In the genomic region with DNA sequence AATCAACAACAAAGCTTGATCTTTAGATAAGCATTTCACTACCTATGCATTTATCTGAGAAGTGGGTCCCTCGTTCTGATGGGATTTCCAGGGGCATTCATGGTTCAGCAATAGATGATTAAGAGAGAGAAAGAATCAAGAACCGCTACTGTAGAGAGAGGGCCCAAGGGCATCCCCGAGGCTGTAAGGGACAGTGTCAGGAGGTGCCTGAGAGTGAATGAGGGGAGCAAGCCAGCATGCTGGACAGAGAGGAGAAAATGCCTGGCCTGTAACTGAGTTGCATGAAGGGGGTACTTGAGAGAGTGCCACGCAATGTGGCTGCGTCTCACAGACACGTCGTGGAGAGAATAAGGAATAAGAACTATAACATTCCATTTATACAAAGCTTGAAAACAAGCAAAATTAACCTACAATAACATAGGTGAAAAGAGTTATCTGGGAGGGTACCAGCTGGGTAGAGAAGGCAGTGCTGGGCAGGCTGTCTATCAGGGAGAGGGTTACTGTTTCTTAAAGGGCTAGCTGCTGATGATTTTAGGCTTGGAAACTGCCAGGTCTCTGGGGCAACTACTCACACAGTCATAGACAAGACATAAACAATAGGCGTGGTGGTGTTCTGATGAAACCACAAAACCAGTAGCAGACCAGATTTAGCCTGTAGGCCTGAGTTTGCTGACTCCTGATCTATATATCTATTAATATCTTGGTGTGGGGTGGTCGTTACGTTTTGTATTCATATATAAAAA, we compare ENCODE assay signal across 9 cellular contexts.
DNase-seq lines count a peak whose midpoint lies in the region; ATAC-seq and TF ChIP-seq lines count a peak whose summit lies in the region.
"Had no signal": no experiment of that assay in that cellular context is flagged by ENCODE, and none has a peak within 500 bp of the region (broad histone marks: within the 10 kb centered on the region; RNA-seq: fewer than 3 reads in every experiment).

No MANE protein-coding gene starts in this region.

- peaks cover 65% of the 10 kb centered on the region for H3K4me1 Mint-ChIP-seq in CD4-positive, alpha-beta T cell (ENCODE audit: low read depth)
- peaks cover 22% of the 10 kb centered on the region; the same call in 1 of the 2 replicates for H3K4me1 Mint-ChIP-seq in HFFc6 (ENCODE audit: low read depth)
- H3K4me1 Mint-ChIP-seq in endodermal cell = peaks cover 5% of the 10 kb centered on the region

- POLR2A ChIA-PET in CD4-positive, alpha-beta T cell (lab: Charles Lee) = interaction anchor here (0.9 to 4.9 kb wide), 10 partner anchors 11 to 117 kb away, joined by 3 to 40 read pairs (median 3); no protein-coding TSS in a partner anchor

- peak in 6 of 10 experiments; percentile 5 to 42 (median 12) for DNase-seq in CD4-positive, alpha-beta T cell
- DNase-seq in HFFc6 (no peak), kidney glomerular epithelial cell (lab: John Stamatoyannopoulos, UW) (peak; percentile 24), endodermal cell (no peak)
- DNase-seq in activated effector memory CD4-positive, alpha-beta T cell treated with Interleukin-2 at 50 U/mL for 16 hours = peak; percentile 10

- no peaks in the 10 kb centered on the region for H3K36me3 Mint-ChIP-seq in CD4-positive, alpha-beta T cell (ENCODE audit: low read depth)
- no peaks in the 10 kb centered on the region for H3K36me3 Mint-ChIP-seq in HFFc6 (ENCODE audit: low read depth)
- no peaks in the 10 kb centered on the region for H3K36me3 Mint-ChIP-seq in endodermal cell (ENCODE audit: low read depth)

- no peak overlapping the region for H3K27ac ChIP-seq in CD4-positive, alpha-beta T cell (ENCODE audit: low read depth, low read length)
- H3K27ac ChIP-seq in endodermal cell (ENCODE audit: low read depth, low read length) = no peak overlapping the region

- CTCF ChIA-PET in CD4-positive, alpha-beta T cell (lab: Charles Lee) = no interaction called here

- H3K4me1 ChIP-seq in endodermal cell (ENCODE audit: control insufficient read depth, insufficient read depth, low read length) = no peaks in the 10 kb centered on the region

- intact Hi-C loops in CD4-positive, alpha-beta T cell (cut with DNase I, micrococcal nuclease) = loop anchor here (10.0 kb wide), 2 partner anchors 110 to 120 kb away; no protein-coding TSS in a partner anchor

- H3K9ac ChIP-seq in endodermal cell (ENCODE audit: extremely low read depth, low read length, poor library complexity, severe bottlenecking) = no peak overlapping the region

- no peaks in the 10 kb centered on the region for H3K27me3 ChIP-seq in CD4-positive, alpha-beta T cell (ENCODE audit: control insufficient read depth, insufficient read depth, low read length)
- no peaks in the 10 kb centered on the region for H3K27me3 ChIP-seq in endodermal cell (ENCODE audit: control insufficient read depth, insufficient read depth, low read length, poor library complexity, severe bottlenecking)
- H3K27me3 ChIP-seq: esophagus muscularis mucosa had no signal

- WGBS in endodermal cell (ENCODE audit: insufficient coverage in 1 of 2, insufficient read length in 1 of 2), 2 experiments = 96 to 100% methylated on average over 2 to 6 of the region's 10 CpGs

- TF ChIP-seq CTCF in CD4-positive, alpha-beta T cell (IDR thresholded peaks at IDR 0.05) = no peak
- no peak for TF ChIP-seq CTCF in HFFc6 (IDR thresholded peaks at IDR 0.05)
- no peak for TF ChIP-seq CTCF in endodermal cell (conservative IDR thresholded peaks at IDR 0.05)

- H3K9me3 Mint-ChIP-seq in CD4-positive, alpha-beta T cell = no peaks in the 10 kb centered on the region
- H3K9me3 Mint-ChIP-seq in HFFc6 (peaks cover 26% of the 10 kb centered on the region), endodermal cell (no peaks in the 10 kb centered on the region)

- peak; percentile 65 for ATAC-seq in CD4-positive, alpha-beta T cell (ENCODE audit: poor library complexity)
- ATAC-seq in HG02623 (IDR thresholded peaks at IDR 0.05; ENCODE audit: unreplicated experiment) (no peak), GM21529 (IDR thresholded peaks at IDR 0.05; ENCODE audit: unreplicated experiment) (no peak), HG03378 (IDR thresholded peaks at IDR 0.05; ENCODE audit: unreplicated experiment) (no peak)

- no peak overlapping the region for H3K4me3 ChIP-seq in endodermal cell (ENCODE audit: low read length)
- H3K4me3 ChIP-seq: esophagus muscularis mucosa had no signal

- H3K27me3 Mint-ChIP-seq in CD4-positive, alpha-beta T cell = no peaks in the 10 kb centered on the region
- H3K27me3 Mint-ChIP-seq in HFFc6 (ENCODE audit: insufficient read depth) (no peaks in the 10 kb centered on the region; the same call in 1 of the 2 replicates), endodermal cell (ENCODE audit: insufficient read depth) (peaks cover 6% of the 10 kb centered on the region)

- H3K36me3 ChIP-seq in endodermal cell (ENCODE audit: control insufficient read depth, insufficient read depth, low read length) = no peaks in the 10 kb centered on the region
- H3K36me3 ChIP-seq: esophagus muscularis mucosa had no signal

- H3K27ac Mint-ChIP-seq in CD4-positive, alpha-beta T cell = peak overlapping the region; percentile 93
- H3K27ac Mint-ChIP-seq in HFFc6 (peak overlapping the region; percentile 4; the same call in 1 of the 2 replicates), endodermal cell (no peak overlapping the region)

- H3K4me3 Mint-ChIP-seq in CD4-positive, alpha-beta T cell = peak overlapping the region; percentile 54
- H3K4me3 Mint-ChIP-seq in HFFc6 = no peak overlapping the region
- no peak overlapping the region for H3K4me3 Mint-ChIP-seq in endodermal cell

- H3K9me3 ChIP-seq in CD4-positive, alpha-beta T cell (ENCODE audit: control insufficient read depth, low read length) = no peaks in the 10 kb centered on the region
- H3K9me3 ChIP-seq in endodermal cell (ENCODE audit: control insufficient read depth, low read length) = no peaks in the 10 kb centered on the region
- H3K9me3 ChIP-seq: esophagus muscularis mucosa had no signal

Comparison
In these comparisons a context has a peak if more than half of its experiments do, and no peak if none do; other contexts are left out.
1. DNase-seq: peak in CD4-positive, alpha-beta T cell (6 of 10), activated effector memory CD4-positive, alpha-beta T cell treated with Interleukin-2 at 50 U/mL for 16 hours (single experiment) and kidney glomerular epithelial cell (single experiment); none in HFFc6 (single experiment) and endodermal cell (single experiment).